In genomic region chr6:125858427-125859320, GRCh38 we compare ENCODE assay signal across 8 cellular contexts.
A peak's percentile ranks its signal among the peaks of the same experiment; 100 is the strongest.
DNase-seq lines count a peak whose midpoint lies in the region; ATAC-seq, FAIRE-seq and TF ChIP-seq lines count a peak whose summit lies in the region.

No MANE protein-coding gene starts in this region.

- DNase-seq in D721Med (ENCODE audit: insufficient read length, low spot score) (peak; percentile 51), NCI-H146 (lab: John Stamatoyannopoulos, UW) (peak; percentile 89), epidermal melanocyte (ENCODE audit: insufficient read length, low spot score) (peak; percentile 61), mucosa of descending colon (peak in 2 of 3 donors; percentile 45 to 81), type B pancreatic cell (ENCODE audit: extremely low spot score, unreplicated experiment) (no peak), NCI-H1105 (lab: John Stamatoyannopoulos, UW) (no peak)
- peak; percentile 12 to 14 for DNase-seq in activated CD4-positive, alpha-beta T cell treated with anti-CD3 and anti-CD28 coated beads for 4 hours

- no peaks in the 10 kb centered on the region for H3K36me3 Mint-ChIP-seq in type B pancreatic cell

- H3K4me3 Mint-ChIP-seq in type B pancreatic cell = no peak overlapping the region

- ATAC-seq in GM21723 (IDR thresholded peaks at IDR 0.05; ENCODE audit: unreplicated experiment) (peak; percentile 90), mucosa of descending colon (peak; percentile 92)

- peaks cover 5% of the 10 kb centered on the region for H3K4me1 Mint-ChIP-seq in type B pancreatic cell (ENCODE audit: unreplicated experiment)

- no peaks in the 10 kb centered on the region for H3K27me3 Mint-ChIP-seq in type B pancreatic cell

- H3K9me3 Mint-ChIP-seq in type B pancreatic cell = no peaks in the 10 kb centered on the region

- H3K9me3 ChIP-seq in mucosa of descending colon = no peaks in the 10 kb centered on the region

- peak overlapping the region; percentile 28 for H3K27ac Mint-ChIP-seq in type B pancreatic cell

- no peaks in the 10 kb centered on the region for H3K36me3 ChIP-seq in mucosa of descending colon (ENCODE audit: low read depth)

- intact Hi-C loops in mucosa of descending colon (cut with DNase I, micrococcal nuclease) = loop anchor here in 1 of 2 donors (5.0 kb wide), 1 partner anchor 114 kb away; no protein-coding TSS in a partner anchor

- TF ChIP-seq CTCF in D721Med (IDR thresholded peaks at IDR 0.05; ENCODE audit: insufficient read depth, missing control alignments) = peak; percentile 97
- TF ChIP-seq CTCF in mucosa of descending colon (IDR thresholded peaks at IDR 0.05) = peak; percentile 53
- TF ChIP-seq CTCF in type B pancreatic cell (conservative IDR thresholded peaks at IDR 0.05) = peak; percentile 79

- no peak for FAIRE-seq in D721Med (lab: Jason Lieb, UNC)

- H3K4me3 ChIP-seq in mucosa of descending colon = no peak overlapping the region

- no peaks in the 10 kb centered on the region for H3K4me1 ChIP-seq in mucosa of descending colon (ENCODE audit: low read depth)

Comparison
In these comparisons a context has a peak if more than half of its experiments do, and no peak if none do; other contexts are left out.
1. DNase-seq: peak in D721Med (single experiment), NCI-H146 (single experiment), activated CD4-positive, alpha-beta T cell treated with anti-CD3 and anti-CD28 coated beads for 4 hours (2 of 2), epidermal melanocyte (single experiment) and mucosa of descending colon (2 of 3); none in type B pancreatic cell (single experiment) and NCI-H1105 (single experiment).
2. Peak in every context shown above with its lines, with median percentiles within 50 percentile points of each other: CTCF ChIP-seq.